ENCODE assay signal across 28 cellular contexts in genomic region chr1:22844621-22845020, GRCh38.
"Had no signal": no experiment of that assay in that cellular context is flagged by ENCODE, and none has a peak within 500 bp of the region (broad histone marks: within the 10 kb centered on the region; RNA-seq: fewer than 3 reads in every experiment).

No MANE protein-coding gene starts in this region.

- H3K36me3 ChIP-seq: colonic mucosa, esophagus squamous epithelium, gastrocnemius medialis, heart right ventricle, left lung, lower lobe of right lung had no signal

- H3K27ac Mint-ChIP-seq: effector memory CD8-positive, alpha-beta T cell; endodermal cell; naive B cell had no signal

- H3K4me3 Mint-ChIP-seq: dendritic cell treated with granulocyte-macrophage colony-stimulating factor and Interleukin-4, amounts not matched to agents 40 ng/mL and 50 ng/mL, for 4 days; effector memory CD8-positive, alpha-beta T cell; endodermal cell; mesothelial cell of epicardium; naive B cell had no signal

- H3K27me3 ChIP-seq: colonic mucosa had no signal

- H3K36me3 Mint-ChIP-seq: naive B cell had no signal

- H3K4me3 ChIP-seq: colonic mucosa, esophagus squamous epithelium, gastrocnemius medialis, heart right ventricle, left lung, lower lobe of right lung, mucosa of descending colon had no signal

- H3K27ac ChIP-seq: colonic mucosa, epithelial cell of prostate, esophagus squamous epithelium, gastrocnemius medialis, heart right ventricle, left lung, lower lobe of right lung had no signal

- DNase-seq: colonic mucosa; cortex of kidney; effector CD8-positive, alpha-beta T cell; effector memory CD8-positive, alpha-beta T cell; endodermal cell; erythroblast; esophagus squamous epithelium; foreskin fibroblast; foreskin melanocyte; gastrocnemius medialis; glutamatergic neuron; head of caudate nucleus; heart right ventricle; hippocampal formation; kidney glomerular epithelial cell; left lung; left ventricle myocardium superior; lower lobe of right lung; mesenchymal stem cell; naive B cell had no signal

- H3K4me1 ChIP-seq: colonic mucosa, gastrocnemius medialis, left lung, lower lobe of right lung had no signal

- H3K9me3 Mint-ChIP-seq: effector memory CD8-positive, alpha-beta T cell; endodermal cell; mesothelial cell of epicardium; naive B cell had no signal

- H3K9me3 ChIP-seq: colonic mucosa, esophagus squamous epithelium, gastrocnemius medialis, left lung, lower lobe of right lung, mucosa of descending colon had no signal

- FAIRE-seq: endometrium, islet of Langerhans, keratinocyte had no signal

- ATAC-seq: effector memory CD8-positive, alpha-beta T cell; esophagus mucosa; gastrocnemius medialis; heart right ventricle; left lung; lower lobe of right lung; mucosa of descending colon had no signal
